ENCODE assay signal across 8 cellular contexts in genomic region chr9:132160802-132161742, GRCh38. TPM values are rescaled to one million over a fixed set of nuclear protein-coding genes. Genes with fewer than 3 reads are reported as not detected.
DNase-seq lines count a peak whose midpoint lies in the region; ATAC-seq and TF ChIP-seq lines count a peak whose summit lies in the region.

No MANE protein-coding gene starts in this region.

- peak overlapping the region; percentile 70 for H3K27ac Mint-ChIP-seq in activated CD4-positive, alpha-beta T cell treated with anti-CD3 and anti-CD28 coated beads, Interleukin-2, amount 10 ng/mL, durations not matched to agents 7 days and 5 days
- peak overlapping the region in 5 of 6 donors; percentile 78 to 96 (median 81) for H3K27ac Mint-ChIP-seq in naive B cell
- peak overlapping the region in 1 of 2 donors; percentile 85 for H3K27ac Mint-ChIP-seq in stimulated activated naive CD8-positive, alpha-beta T cell treated with anti-CD3 and anti-CD28 coated beads, Interleukin-15, amount 100 ng/mL, for 72 hours

- POLR2A ChIA-PET in activated CD4-positive, alpha-beta T cell treated with anti-CD3 and anti-CD28 coated beads, Interleukin-2, amount 10 ng/mL, durations not matched to agents 7 days and 5 days (lab: Charles Lee): no interaction called here

- peak overlapping the region; percentile 86 for H3K4me3 Mint-ChIP-seq in activated CD4-positive, alpha-beta T cell treated with anti-CD3 and anti-CD28 coated beads, Interleukin-2, amount 10 ng/mL, durations not matched to agents 7 days and 5 days
- peak overlapping the region; percentile 91 to 99 (median 95) for H3K4me3 Mint-ChIP-seq in naive B cell
- H3K4me3 Mint-ChIP-seq in stimulated activated naive CD8-positive, alpha-beta T cell treated with anti-CD3 and anti-CD28 coated beads, Interleukin-15, amount 100 ng/mL, for 72 hours: peak overlapping the region; percentile 86 to 89

- H3K9me3 Mint-ChIP-seq in activated CD4-positive, alpha-beta T cell treated with anti-CD3 and anti-CD28 coated beads, Interleukin-2, amount 10 ng/mL, durations not matched to agents 7 days and 5 days: no peaks in the 10 kb centered on the region
- H3K9me3 Mint-ChIP-seq in naive B cell: no peaks in the 10 kb centered on the region
- H3K9me3 Mint-ChIP-seq in stimulated activated naive CD8-positive, alpha-beta T cell treated with anti-CD3 and anti-CD28 coated beads, Interleukin-15, amount 100 ng/mL, for 72 hours: no peaks in the 10 kb centered on the region

- H3K4me3 ChIP-seq in NB4 (ENCODE audit: low read depth, low read length): peak overlapping the region; percentile 50

- CTCF ChIA-PET in activated CD4-positive, alpha-beta T cell treated with anti-CD3 and anti-CD28 coated beads, Interleukin-2, amount 10 ng/mL, durations not matched to agents 7 days and 5 days (lab: Charles Lee): no interaction called here

- no peak for TF ChIP-seq POLR2A in NB4 (IDR thresholded peaks at IDR 0.05; ENCODE audit: extremely low read depth, insufficient read length)

- TF ChIP-seq CTCF in NB4 (IDR thresholded peaks at IDR 0.05; ENCODE audit: low read depth, low read length): no peak

- peaks cover 60% of the 10 kb centered on the region for H3K27me3 Mint-ChIP-seq in activated CD4-positive, alpha-beta T cell treated with anti-CD3 and anti-CD28 coated beads, Interleukin-2, amount 10 ng/mL, durations not matched to agents 7 days and 5 days
- H3K27me3 Mint-ChIP-seq in naive B cell: peaks cover 52 to 71% (median 63%) of the 10 kb centered on the region in 3 donors
- H3K27me3 Mint-ChIP-seq in stimulated activated naive CD8-positive, alpha-beta T cell treated with anti-CD3 and anti-CD28 coated beads, Interleukin-15, amount 100 ng/mL, for 72 hours: peaks cover 84% of the 10 kb centered on the region

- peaks cover 13% of the 10 kb centered on the region for H3K4me1 Mint-ChIP-seq in activated CD4-positive, alpha-beta T cell treated with anti-CD3 and anti-CD28 coated beads, Interleukin-2, amount 10 ng/mL, durations not matched to agents 7 days and 5 days
- H3K4me1 Mint-ChIP-seq in naive B cell: peaks cover 8 to 17% (median 13%) of the 10 kb centered on the region in 3 donors
- peaks cover 29% of the 10 kb centered on the region for H3K4me1 Mint-ChIP-seq in stimulated activated naive CD8-positive, alpha-beta T cell treated with anti-CD3 and anti-CD28 coated beads, Interleukin-15, amount 100 ng/mL, for 72 hours

- H3K36me3 Mint-ChIP-seq in activated CD4-positive, alpha-beta T cell treated with anti-CD3 and anti-CD28 coated beads, Interleukin-2, amount 10 ng/mL, durations not matched to agents 7 days and 5 days (ENCODE audit: low read depth): peaks cover 1% of the 10 kb centered on the region
- peaks cover 0 to 7% of the 10 kb centered on the region in 2 donors for H3K36me3 Mint-ChIP-seq in naive B cell

- DNase-seq in DMS53 treated with DMSO at 0.1 percent for 48 hours (lab: John Stamatoyannopoulos, UW; ENCODE audit: unreplicated experiment) (peak; percentile 14), NB4 (ENCODE audit: low read depth) (peak; percentile 96), ecto neural progenitor cell (ENCODE audit: low spot score) (peak; percentile 54), naive B cell (peak; percentile 55), NCI-H446 (lab: John Stamatoyannopoulos, UW) (no peak), OCI-M2 (lab: John Stamatoyannopoulos, UW; ENCODE audit: unreplicated experiment) (no peak)
- DNase-seq in activated CD4-positive, alpha-beta T cell treated with anti-CD3 and anti-CD28 coated beads, Interleukin-2, amount 10 ng/mL, durations not matched to agents 7 days and 5 days: peak; percentile 74
- peak; percentile 59 to 67 for DNase-seq in stimulated activated naive CD8-positive, alpha-beta T cell treated with anti-CD3 and anti-CD28 coated beads, Interleukin-15, amount 100 ng/mL, for 72 hours

- ATAC-seq in naive B cell (ENCODE audit: low read depth in 2 of 2): peak; percentile 81 to 83
- peak; percentile 89 for ATAC-seq in stimulated activated naive CD8-positive, alpha-beta T cell treated with anti-CD3 and anti-CD28 coated beads, Interleukin-15, amount 100 ng/mL, for 72 hours

RNA-seq across cellular contexts. Expression of gene NTNG2, which starts 0.8 kb away (rescaled TPM):
- 1 to 10 TPM; 5.4 to 6.6 TPM for total RNA-seq in activated CD4-positive, alpha-beta T cell treated with anti-CD3 and anti-CD28 coated beads, Interleukin-2, amount 10 ng/mL, durations not matched to agents 7 days and 5 days
- polyA plus RNA-seq in naive B cell (ENCODE audit: low read depth in 6 of 6): 1 to 10 TPM in 4 of 6 donors, under 1 TPM in 2; 0.35 to 4.0 (median 1.4) TPM

Comparison
In these comparisons a context has a peak if more than half of its experiments do, and no peak if none do; other contexts are left out.
1. DNase-seq: peak in DMS53 treated with DMSO at 0.1 percent for 48 hours (single experiment), NB4 (single experiment), activated CD4-positive, alpha-beta T cell treated with anti-CD3 and anti-CD28 coated beads, Interleukin-2, amount 10 ng/mL, durations not matched to agents 7 days and 5 days (single experiment), ecto neural progenitor cell (single experiment), naive B cell (single experiment) and stimulated activated naive CD8-positive, alpha-beta T cell treated with anti-CD3 and anti-CD28 coated beads, Interleukin-15, amount 100 ng/mL, for 72 hours (2 of 2); none in NCI-H446 (0 of 2) and OCI-M2 (single experiment).
2. Peak in every context shown above with its lines, with median percentiles within 50 percentile points of each other: H3K4me3 Mint-ChIP-seq.